ENCODE assay signal across 16 cellular contexts in genomic region chr7:92808006-92808405, GRCh38. TPM values are rescaled to one million over a fixed set of nuclear protein-coding genes. Genes with fewer than 3 reads are reported as not detected.
DNase-seq lines count a peak whose midpoint lies in the region; ATAC-seq and TF ChIP-seq lines count a peak whose summit lies in the region.
"Had no signal": no experiment of that assay in that cellular context is flagged by ENCODE, and none has a peak within 500 bp of the region (broad histone marks: within the 10 kb centered on the region; RNA-seq: fewer than 3 reads in every experiment).

No MANE protein-coding gene starts in this region.

- peak overlapping the region; percentile 84 for H3K27ac Mint-ChIP-seq in activated T-helper 17 cell treated with anti-CD3 and anti-CD28 coated beads, Interleukin-2, amount 50 U/mL, for 72 hours
- H3K27ac Mint-ChIP-seq: endodermal cell had no signal

- peaks cover 46% of the 10 kb centered on the region for H3F3A ChIP-seq in MM.1S (ENCODE audit: insufficient read depth, low read length)

- TF ChIP-seq CTCF in MM.1S (IDR thresholded peaks at IDR 0.05; ENCODE audit: low read length), result no peak

- H2AFZ ChIP-seq in MM.1S (ENCODE audit: low read length), result no peak overlapping the region

- DNase-seq in DMS 273 (lab: John Stamatoyannopoulos, UW; ENCODE audit: unreplicated experiment), result peak; percentile 40
- DNase-seq in DMS 273 treated with DMSO at 0.1 percent for 48 hours (lab: John Stamatoyannopoulos, UW), result no peak
- DNase-seq in MM.1S, result no peak
- DNase-seq in iris pigment epithelial cell (ENCODE audit: low read depth), result peak; percentile 65
- DNase-seq in effector memory CD4-positive, alpha-beta T cell, result no peak
- no peak for DNase-seq in stimulated activated CD8-positive, alpha-beta memory T cell treated with anti-CD3 and anti-CD28 coated beads, Interleukin-4, amount 100 ng/mL, for 48 hours
- DNase-seq in Right ventricle myocardium inferior (ENCODE audit: missing footprints), result no peak
- DNase-seq: aorta, endodermal cell, hippocampal formation, KG1, testis had no signal

- H3K27ac ChIP-seq in MM.1S (ENCODE audit: low read length), result peak overlapping the region; percentile 97
- no peak overlapping the region for H3K27ac ChIP-seq in effector memory CD4-positive, alpha-beta T cell (ENCODE audit: insufficient read depth, low read length, poor library complexity, severe bottlenecking)
- H3K27ac ChIP-seq: 22Rv1, testis had no signal

- H3K36me3 Mint-ChIP-seq in activated T-helper 17 cell treated with anti-CD3 and anti-CD28 coated beads, Interleukin-2, amount 50 U/mL, for 72 hours (ENCODE audit: low read depth), result peaks cover 85% of the 10 kb centered on the region

- ATAC-seq in activated T-helper 17 cell treated with anti-CD3 and anti-CD28 coated beads, Interleukin-2, amount 50 U/mL, for 72 hours (replicated peaks), result peak; percentile 52
- no peak for ATAC-seq in Right ventricle myocardium inferior

- peaks cover 84% of the 10 kb centered on the region for H3K79me2 ChIP-seq in MM.1S (ENCODE audit: low read length)

- H3K27me3 ChIP-seq in MM.1S (replicated peaks; ENCODE audit: insufficient read depth, low read length), result no peaks in the 10 kb centered on the region
- no peaks in the 10 kb centered on the region for H3K27me3 ChIP-seq in effector memory CD4-positive, alpha-beta T cell (replicated peaks; ENCODE audit: control insufficient read depth, insufficient read depth, low read length, poor library complexity, severe bottlenecking)
- H3K27me3 ChIP-seq: testis had no signal

- H3K9me2 ChIP-seq in MM.1S (replicated peaks; ENCODE audit: insufficient read depth, low read length), result no peaks in the 10 kb centered on the region

- H3K9ac ChIP-seq in MM.1S (ENCODE audit: low read length), result peak overlapping the region; percentile 81; the same call in 1 of the 2 replicates

- peaks cover 29% of the 10 kb centered on the region for H3K4me1 Mint-ChIP-seq in activated T-helper 17 cell treated with anti-CD3 and anti-CD28 coated beads, Interleukin-2, amount 50 U/mL, for 72 hours

- intact Hi-C loops in Right ventricle myocardium inferior (cut with DNase I), result no loop called here

- peak overlapping the region; percentile 97; the same call in 1 of the 2 replicates for H3K4me2 ChIP-seq in MM.1S (ENCODE audit: low read depth, low read length)

- no peak overlapping the region for H3K4me3 ChIP-seq in MM.1S (ENCODE audit: low read length)
- no peak overlapping the region for H3K4me3 ChIP-seq in effector memory CD4-positive, alpha-beta T cell (ENCODE audit: insufficient read depth, low read depth, low read length, poor library complexity, severe bottlenecking)
- H3K4me3 ChIP-seq: skin epidermis, testis had no signal

- no peaks in the 10 kb centered on the region for H3K9me3 ChIP-seq in MM.1S (replicated peaks; ENCODE audit: insufficient read depth, low read length)
- no peaks in the 10 kb centered on the region for H3K9me3 ChIP-seq in effector memory CD4-positive, alpha-beta T cell (ENCODE audit: control insufficient read depth, low read length)
- H3K9me3 ChIP-seq: testis had no signal

- H3K4me3 Mint-ChIP-seq in activated T-helper 17 cell treated with anti-CD3 and anti-CD28 coated beads, Interleukin-2, amount 50 U/mL, for 72 hours, result peak overlapping the region; percentile 67
- H3K4me3 Mint-ChIP-seq: endodermal cell, neural crest cell had no signal

- H3K4me1 ChIP-seq in MM.1S (ENCODE audit: low read length), result peaks cover 51% of the 10 kb centered on the region
- H3K4me1 ChIP-seq in effector memory CD4-positive, alpha-beta T cell (ENCODE audit: control insufficient read depth, insufficient read depth, low read length, poor library complexity, severe bottlenecking), result peaks cover 10% of the 10 kb centered on the region

- 0 out of 2 replicates have a peak, but pooled peaks cover 5% of the 10 kb centered on the region for H3K36me3 ChIP-seq in MM.1S (replicated peaks; ENCODE audit: insufficient read depth, low read length)
- H3K36me3 ChIP-seq in effector memory CD4-positive, alpha-beta T cell (ENCODE audit: control insufficient read depth, insufficient read depth, low read length), result no peaks in the 10 kb centered on the region

- no peaks in the 10 kb centered on the region for H3K27me3 Mint-ChIP-seq in activated T-helper 17 cell treated with anti-CD3 and anti-CD28 coated beads, Interleukin-2, amount 50 U/mL, for 72 hours

- H3K9me3 Mint-ChIP-seq in activated T-helper 17 cell treated with anti-CD3 and anti-CD28 coated beads, Interleukin-2, amount 50 U/mL, for 72 hours, result no peaks in the 10 kb centered on the region
- H3K9me3 Mint-ChIP-seq: endodermal cell, neural crest cell had no signal

- H4K20me1 ChIP-seq in MM.1S (ENCODE audit: insufficient read depth, low read length), result no peaks in the 10 kb centered on the region

RNA-seq across cellular contexts. Expression of gene CDK6, which starts 28.4 kb away (rescaled TPM):
- 100 to 1,000 TPM; 151 to 222 TPM for total RNA-seq in activated T-helper 17 cell treated with anti-CD3 and anti-CD28 coated beads, Interleukin-2, amount 50 U/mL, for 72 hours
- total RNA-seq in Right ventricle myocardium inferior, result 23.6 TPM

Comparison
In these comparisons a context has a peak if more than half of its experiments do, and no peak if none do; other contexts are left out.
1. DNase-seq: peak in DMS 273 (single experiment) and iris pigment epithelial cell (single experiment); none in DMS 273 treated with DMSO at 0.1 percent for 48 hours (single experiment), MM.1S (single experiment), effector memory CD4-positive, alpha-beta T cell (0 of 3), stimulated activated CD8-positive, alpha-beta memory T cell treated with anti-CD3 and anti-CD28 coated beads, Interleukin-4, amount 100 ng/mL, for 48 hours (single experiment) and Right ventricle myocardium inferior (single experiment).